In genomic region chr16:66261826-66262225, GRCh38 we compare ENCODE assay signal across 17 cellular contexts.
A peak's percentile ranks its signal among the peaks of the same experiment; 100 is the strongest.
DNase-seq lines count a peak whose midpoint lies in the region; ATAC-seq and TF ChIP-seq lines count a peak whose summit lies in the region.
"Had no signal": no experiment of that assay in that cellular context is flagged by ENCODE, and none has a peak within 500 bp of the region (broad histone marks: within the 10 kb centered on the region; RNA-seq: fewer than 3 reads in every experiment).

No MANE protein-coding gene starts in this region.

- no peak overlapping the region; the same call in 1 of the 2 replicates for H3K18ac ChIP-seq in IMR-90 (ENCODE audit: low read depth, low read length)

- no peak overlapping the region for H3K27ac Mint-ChIP-seq in osteocyte (ENCODE audit: unreplicated experiment)
- H3K27ac Mint-ChIP-seq: CD8-positive, alpha-beta T cell had no signal

- no peak overlapping the region for H4K5ac ChIP-seq in IMR-90 (ENCODE audit: low read depth, low read length)

- in situ Hi-C loops in IMR-90 (cut with MboI; ENCODE audit: low sequenced_read_pairs) = no loop called here

- H3K4ac ChIP-seq in IMR-90 (ENCODE audit: low read depth, low read length) = no peak overlapping the region

- H3K4me3 Mint-ChIP-seq in osteocyte (ENCODE audit: unreplicated experiment) = no peak overlapping the region
- H3K4me3 Mint-ChIP-seq: CD8-positive, alpha-beta T cell had no signal

- H4K20me1 ChIP-seq in BLaER1 (no peaks in the 10 kb centered on the region), IMR-90 (ENCODE audit: insufficient read depth, low read length) (no peaks in the 10 kb centered on the region)

- no peak for ATAC-seq in IMR-90 (ENCODE audit: low read depth)
- ATAC-seq: CD8-positive, alpha-beta T cell; GM12878; HCT116; K562 had no signal

- H2BK15ac ChIP-seq in IMR-90 (ENCODE audit: low read depth, low read length) = 0 out of 3 replicates have a peak overlapping the region, but pooled peaks have one; percentile 9

- no peak overlapping the region for H3K9ac ChIP-seq in BLaER1
- H3K9ac ChIP-seq in IMR-90 (ENCODE audit: low read depth, low read length) = no peak overlapping the region
- H3K9ac ChIP-seq: GM23248 had no signal

- TF ChIP-seq CTCF in IMR-90 (conservative IDR thresholded peaks at IDR 0.05; ENCODE audit: low read depth, low read length) (no peak), osteocyte (IDR thresholded peaks at IDR 0.05) (no peak), stomach (IDR thresholded peaks at IDR 0.05) (no peak)

- CTCF ChIA-PET in IMR-90 (lab: Yijun Ruan, JAX) = no interaction called here

- TF ChIP-seq EP300 in stomach (IDR thresholded peaks at IDR 0.05) = no peak

- no peak overlapping the region; the same call in 1 of the 2 replicates for H2BK20ac ChIP-seq in IMR-90 (ENCODE audit: low read depth, low read length)

- H3K9me3 ChIP-seq in BLaER1 = no peaks in the 10 kb centered on the region
- H3K9me3 ChIP-seq in IMR-90 (ENCODE audit: control insufficient read depth, insufficient read depth, low read length) = no peaks in the 10 kb centered on the region
- H3K9me3 ChIP-seq in stomach = no peaks in the 10 kb centered on the region
- H3K9me3 ChIP-seq: Caco-2 had no signal

- peak overlapping the region; percentile 7; the same call in 1 of the 2 replicates for H2AK5ac ChIP-seq in IMR-90 (ENCODE audit: low read depth, low read length)

- no peak overlapping the region for H2BK5ac ChIP-seq in IMR-90 (ENCODE audit: low read depth, low read length, poor library complexity, severe bottlenecking)

- H2AFZ ChIP-seq in IMR-90 (replicated peaks; ENCODE audit: low read length, poor library complexity) = no peak overlapping the region
- H2AFZ ChIP-seq: GM23248 had no signal

- no peak for TF ChIP-seq RAD21 in IMR-90 (IDR thresholded peaks at IDR 0.05; ENCODE audit: low read length)

- no peak overlapping the region for H2BK120ac ChIP-seq in IMR-90 (ENCODE audit: low read depth, low read length)

- no peak overlapping the region for H2AK9ac ChIP-seq in IMR-90 (replicated peaks; ENCODE audit: low read depth, low read length, poor library complexity)

- H3K14ac ChIP-seq in IMR-90 (replicated peaks; ENCODE audit: low read depth, low read length) = no peak overlapping the region

- no TSS peak for BruUV-seq in IMR-90 (replicated peaks; lab: Mats Ljungman, UMichigan)

- H3K4me2 ChIP-seq in BLaER1 = peak overlapping the region; percentile 89
- H3K4me2 ChIP-seq in IMR-90 (ENCODE audit: low read depth, low read length) = no peak overlapping the region

- dilution Hi-C loops in IMR-90 (cut with HindIII; ENCODE audit: low sequenced_read_pairs, unreplicated experiment) = no loop called here

- 100% methylated on average over 3 of the region's 3 CpGs; no CpG with 5 or more reads in 1 of the 2 experiments for WGBS in IMR-90 (ENCODE audit: extremely low coverage in 2 of 2, insufficient read length in 1 of 2), 2 experiments
- WGBS in stomach, 5 donors = 82 to 90% (median 85%) methylated on average over 3 of the region's 3 CpGs

- no peak overlapping the region for H3K56ac ChIP-seq in IMR-90 (ENCODE audit: extremely low read depth, insufficient read depth, low read length)

- H3K4me3 ChIP-seq in BLaER1 = no peak overlapping the region
- no peak overlapping the region for H3K4me3 ChIP-seq in IMR-90 (ENCODE audit: insufficient read depth, low read depth, low read length)
- no peak overlapping the region for H3K4me3 ChIP-seq in stomach
- H3K4me3 ChIP-seq: GM12878, GM23248, K562 had no signal

- H4K8ac ChIP-seq in IMR-90 (ENCODE audit: low read depth in 2 of 2, low read length in 2 of 2) = no peak overlapping the region

- H3K36me3 ChIP-seq in BLaER1 (no peaks in the 10 kb centered on the region), IMR-90 (ENCODE audit: control insufficient read depth, insufficient read depth, low read length) (no peaks in the 10 kb centered on the region), stomach (no peaks in the 10 kb centered on the region)

- H3K9me1 ChIP-seq in IMR-90 (ENCODE audit: insufficient read depth, low read length) = peaks cover 9% of the 10 kb centered on the region; the same call in 1 of the 2 replicates

- no peak overlapping the region for H3K23ac ChIP-seq in IMR-90 (ENCODE audit: low read depth, low read length)

- H3K27me3 ChIP-seq in BLaER1 = no peaks in the 10 kb centered on the region
- H3K27me3 ChIP-seq in IMR-90 (ENCODE audit: control insufficient read depth, insufficient read depth, low read length) = no peaks in the 10 kb centered on the region
- peaks cover 0 to 4% (median 0%) of the 10 kb centered on the region in 3 donors for H3K27me3 ChIP-seq in stomach

- peak overlapping the region; percentile 69 for H3K27ac ChIP-seq in BLaER1
- H3K27ac ChIP-seq in IMR-90 (ENCODE audit: insufficient read depth, low read length) = no peak overlapping the region
- no peak overlapping the region for H3K27ac ChIP-seq in stomach
- H3K27ac ChIP-seq: C4-2B, GM23248, HL-60 had no signal

- peak overlapping the region; percentile 4; the same call in 1 of the 2 replicates for H4K91ac ChIP-seq in IMR-90 (ENCODE audit: insufficient read depth, low read depth, low read length)

- H3K79me1 ChIP-seq in IMR-90 (ENCODE audit: low read depth in 1 of 2, low read length in 2 of 2) = no peaks in the 10 kb centered on the region

- H3K27me3 Mint-ChIP-seq in osteocyte (ENCODE audit: unreplicated experiment) = no peaks in the 10 kb centered on the region

- POLR2A ChIA-PET in IMR-90 (lab: Charles Lee; ENCODE audit: unreplicated experiment) = no interaction called here

- DNase-seq in IMR-90 (no peak), islet precursor cell (peak; percentile 15), osteocyte (ENCODE audit: extremely low spot score, unreplicated experiment) (peak; percentile 59), erythroblast (lab: John Stamatoyannopoulos, UW) (no peak), COLO829 (ENCODE audit: low spot score) (no peak), stomach (no peak)
- DNase-seq: ACHN; Caco-2; CD8-positive, alpha-beta T cell; DMS53; GM23248 had no signal

- no peaks in the 10 kb centered on the region for H3K9me3 Mint-ChIP-seq in osteocyte (ENCODE audit: unreplicated experiment)
- H3K9me3 Mint-ChIP-seq: CD8-positive, alpha-beta T cell had no signal

- H3K36me3 Mint-ChIP-seq in osteocyte (ENCODE audit: unreplicated experiment) = no peaks in the 10 kb centered on the region
- H3K36me3 Mint-ChIP-seq: CD8-positive, alpha-beta T cell had no signal

- peaks cover 85% of the 10 kb centered on the region for H3K4me1 ChIP-seq in BLaER1
- peaks cover 13% of the 10 kb centered on the region for H3K4me1 ChIP-seq in IMR-90 (ENCODE audit: control insufficient read depth, insufficient read depth, low read length)
- peaks cover 3 to 24% (median 8%) of the 10 kb centered on the region in 4 donors for H3K4me1 ChIP-seq in stomach

- peaks cover 54% of the 10 kb centered on the region for H3K4me1 Mint-ChIP-seq in osteocyte (ENCODE audit: unreplicated experiment)

- intact Hi-C loops in IMR-90 (cut with micrococcal nuclease) = no loop called here
- intact Hi-C loops in stomach (cut with DNase I; ENCODE audit: low total_unique reads) = no loop called here

- TF ChIP-seq POLR2A in IMR-90 (IDR thresholded peaks at IDR 0.05; ENCODE audit: low read depth, low read length) = no peak
- no peak for TF ChIP-seq POLR2A in erythroblast (IDR thresholded peaks at IDR 0.05; ENCODE audit: low read length)
- TF ChIP-seq POLR2A in stomach (IDR thresholded peaks at IDR 0.05) = no peak

TF ChIP-seq in IMR-90, 13 proteins besides CTCF, POLR2A, EP300 and RAD21:
- TF ChIP-seq MAZ (IDR thresholded peaks at IDR 0.05; ENCODE audit: borderline replicate concordance, low read depth, low read length) (no peak), FOS (IDR thresholded peaks at IDR 0.05; ENCODE audit: low read depth, low read length) (no peak), MAFK (IDR thresholded peaks at IDR 0.05; ENCODE audit: low read depth, low read length) (no peak), CEBPB (IDR thresholded peaks at IDR 0.05; ENCODE audit: low read depth, low read length) (no peak), MXI1 (IDR thresholded peaks at IDR 0.05; ENCODE audit: borderline replicate concordance, low read depth, low read length) (no peak), RCOR1 (IDR thresholded peaks at IDR 0.05; ENCODE audit: insufficient replicate concordance, low read length) (no peak)

Comparison
In these comparisons a context has a peak if more than half of its experiments do, and no peak if none do; other contexts are left out.
1. DNase-seq: peak in islet precursor cell (single experiment) and osteocyte (single experiment); none in IMR-90 (single experiment), erythroblast (0 of 2), COLO829 (single experiment) and stomach (single experiment).